In the genomic region with DNA sequence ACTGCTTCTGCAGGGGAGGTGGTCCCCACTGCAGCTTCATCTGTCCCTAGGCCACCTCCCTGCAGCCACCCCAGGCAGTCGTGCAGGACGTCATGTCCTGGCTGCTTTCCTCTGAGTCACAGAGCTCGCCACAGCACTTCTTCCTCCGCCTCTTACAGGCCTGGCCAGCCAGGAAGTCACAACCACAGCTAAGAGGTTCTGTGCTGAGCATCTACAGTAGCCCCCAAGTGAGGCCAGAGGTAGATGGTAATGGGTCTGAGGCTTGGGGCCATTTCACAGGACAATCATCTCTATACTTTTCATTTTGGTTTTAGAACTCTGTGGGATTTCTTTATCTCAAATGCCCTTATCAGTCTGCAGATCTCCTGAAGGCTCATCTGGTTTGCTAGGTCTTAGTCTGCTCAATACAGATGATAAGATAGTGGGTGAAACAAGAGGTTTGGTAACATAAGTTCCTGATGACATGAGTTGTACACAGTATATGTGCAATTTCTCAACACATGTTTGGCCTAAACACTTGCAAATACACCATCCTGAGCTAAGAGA, we compare ENCODE assay signal across 1 cellular context.
TF ChIP-seq lines count a peak whose summit lies in the region.

No MANE protein-coding gene starts in this region.

TF ChIP-seq in K562, 482 proteins besides CTCF, POLR2A, EP300 and RAD21 (continued from another document and continues in another):
- no peak for TF ChIP-seq HCFC1 (IDR thresholded peaks at IDR 0.05; ENCODE audit: low read depth, low read length)
- TF ChIP-seq PHTF2 (CRISPR knock-in tag; IDR thresholded peaks at IDR 0.05) = no peak
- TF ChIP-seq, protein P1, sequence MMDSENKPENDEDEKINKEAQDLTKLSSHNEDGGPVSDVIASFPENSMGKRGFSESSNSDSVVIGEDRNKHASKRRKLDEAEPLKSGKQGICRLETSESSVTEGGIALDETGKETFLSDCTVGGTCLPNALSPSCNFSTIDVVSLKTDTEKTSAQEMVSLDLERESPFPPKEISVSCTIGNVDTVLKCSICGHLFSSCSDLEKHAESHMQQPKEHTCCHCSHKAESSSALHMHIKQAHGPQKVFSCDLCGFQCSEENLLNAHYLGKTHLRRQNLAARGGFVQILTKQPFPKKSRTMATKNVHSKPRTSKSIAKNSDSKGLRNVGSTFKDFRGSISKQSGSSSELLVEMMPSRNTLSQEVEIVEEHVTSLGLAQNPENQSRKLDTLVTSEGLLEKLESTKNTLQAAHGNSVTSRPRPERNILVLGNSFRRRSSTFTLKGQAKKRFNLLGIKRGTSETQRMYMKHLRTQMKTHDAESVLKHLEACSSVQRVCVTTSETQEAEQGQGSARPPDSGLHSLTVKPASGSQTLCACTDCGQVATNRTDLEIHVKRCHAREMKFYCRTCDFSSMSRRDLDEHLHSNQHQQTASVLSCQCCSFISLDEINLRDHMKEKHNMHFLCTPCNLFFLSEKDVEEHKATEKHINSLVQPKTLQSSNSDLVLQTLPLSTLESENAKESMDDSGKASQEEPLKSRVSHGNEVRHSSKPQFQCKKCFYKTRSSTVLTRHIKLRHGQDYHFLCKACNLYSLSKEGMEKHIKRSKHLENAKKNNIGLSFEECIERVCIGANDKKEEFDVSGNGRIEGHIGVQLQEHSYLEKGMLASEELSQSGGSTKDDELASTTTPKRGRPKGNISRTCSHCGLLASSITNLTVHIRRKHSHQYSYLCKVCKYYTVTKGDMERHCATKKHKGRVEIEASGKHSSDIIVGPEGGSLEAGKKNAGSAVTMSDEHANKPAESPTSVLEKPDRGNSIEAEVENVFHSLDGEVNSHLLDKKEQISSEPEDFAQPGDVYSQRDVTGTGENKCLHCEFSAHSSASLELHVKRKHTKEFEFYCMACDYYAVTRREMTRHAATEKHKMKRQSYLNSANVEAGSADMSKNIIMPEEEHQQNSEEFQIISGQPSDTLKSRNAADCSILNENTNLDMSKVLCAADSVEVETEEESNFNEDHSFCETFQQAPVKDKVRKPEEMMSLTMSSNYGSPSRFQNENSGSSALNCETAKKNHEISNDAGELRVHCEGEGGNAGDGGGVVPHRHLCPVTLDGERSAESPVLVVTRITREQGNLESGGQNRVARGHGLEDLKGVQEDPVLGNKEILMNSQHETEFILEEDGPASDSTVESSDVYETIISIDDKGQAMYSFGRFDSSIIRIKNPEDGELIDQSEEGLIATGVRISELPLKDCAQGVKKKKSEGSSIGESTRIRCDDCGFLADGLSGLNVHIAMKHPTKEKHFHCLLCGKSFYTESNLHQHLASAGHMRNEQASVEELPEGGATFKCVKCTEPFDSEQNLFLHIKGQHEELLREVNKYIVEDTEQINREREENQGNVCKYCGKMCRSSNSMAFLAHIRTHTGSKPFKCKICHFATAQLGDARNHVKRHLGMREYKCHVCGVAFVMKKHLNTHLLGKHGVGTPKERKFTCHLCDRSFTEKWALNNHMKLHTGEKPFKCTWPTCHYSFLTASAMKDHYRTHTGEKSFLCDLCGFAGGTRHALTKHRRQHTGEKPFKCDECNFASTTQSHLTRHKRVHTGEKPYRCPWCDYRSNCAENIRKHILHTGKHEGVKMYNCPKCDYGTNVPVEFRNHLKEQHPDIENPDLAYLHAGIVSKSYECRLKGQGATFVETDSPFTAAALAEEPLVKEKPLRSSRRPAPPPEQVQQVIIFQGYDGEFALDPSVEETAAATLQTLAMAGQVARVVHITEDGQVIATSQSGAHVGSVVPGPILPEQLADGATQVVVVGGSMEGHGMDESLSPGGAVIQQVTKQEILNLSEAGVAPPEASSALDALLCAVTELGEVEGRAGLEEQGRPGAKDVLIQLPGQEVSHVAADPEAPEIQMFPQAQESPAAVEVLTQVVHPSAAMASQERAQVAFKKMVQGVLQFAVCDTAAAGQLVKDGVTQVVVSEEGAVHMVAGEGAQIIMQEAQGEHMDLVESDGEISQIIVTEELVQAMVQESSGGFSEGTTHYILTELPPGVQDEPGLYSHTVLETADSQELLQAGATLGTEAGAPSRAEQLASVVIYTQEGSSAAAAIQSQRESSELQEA (IDR thresholded peaks at IDR 0.05; ENCODE audit: low read depth) = no peak
- no peak for TF ChIP-seq KLF10 (CRISPR knock-in tag; IDR thresholded peaks at IDR 0.05)
- no peak for TF ChIP-seq ATF1 (CRISPR knock-in tag; IDR thresholded peaks at IDR 0.05)
- TF ChIP-seq ATF1 (tag; IDR thresholded peaks at IDR 0.05) = peak; percentile 40; the same call in 1 of the 2 replicates
- no peak for TF ChIP-seq CEBPB (tag; IDR thresholded peaks at IDR 0.05)
- TF ChIP-seq ZFPM2 (CRISPR knock-in tag; IDR thresholded peaks at IDR 0.05) = no peak
- no peak for TF ChIP-seq SMARCB1 (IDR thresholded peaks at IDR 0.05; ENCODE audit: insufficient read length, low read depth)
- TF ChIP-seq L3MBTL2 (IDR thresholded peaks at IDR 0.05) = 0 out of 2 replicates have a peak, but pooled peaks have one; percentile 23
- TF ChIP-seq, protein P2, sequence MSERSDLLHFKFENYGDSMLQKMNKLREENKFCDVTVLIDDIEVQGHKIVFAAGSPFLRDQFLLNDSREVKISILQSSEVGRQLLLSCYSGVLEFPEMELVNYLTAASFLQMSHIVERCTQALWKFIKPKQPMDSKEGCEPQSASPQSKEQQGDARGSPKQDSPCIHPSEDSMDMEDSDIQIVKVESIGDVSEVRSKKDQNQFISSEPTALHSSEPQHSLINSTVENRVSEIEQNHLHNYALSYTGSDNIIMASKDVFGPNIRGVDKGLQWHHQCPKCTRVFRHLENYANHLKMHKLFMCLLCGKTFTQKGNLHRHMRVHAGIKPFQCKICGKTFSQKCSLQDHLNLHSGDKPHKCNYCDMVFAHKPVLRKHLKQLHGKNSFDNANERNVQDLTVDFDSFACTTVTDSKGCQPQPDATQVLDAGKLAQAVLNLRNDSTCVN (CRISPR knock-in tag; IDR thresholded peaks at IDR 0.05) = no peak
- no peak for TF ChIP-seq ZBTB17 (CRISPR knock-in tag; IDR thresholded peaks at IDR 0.05)
- TF ChIP-seq, protein P3, sequence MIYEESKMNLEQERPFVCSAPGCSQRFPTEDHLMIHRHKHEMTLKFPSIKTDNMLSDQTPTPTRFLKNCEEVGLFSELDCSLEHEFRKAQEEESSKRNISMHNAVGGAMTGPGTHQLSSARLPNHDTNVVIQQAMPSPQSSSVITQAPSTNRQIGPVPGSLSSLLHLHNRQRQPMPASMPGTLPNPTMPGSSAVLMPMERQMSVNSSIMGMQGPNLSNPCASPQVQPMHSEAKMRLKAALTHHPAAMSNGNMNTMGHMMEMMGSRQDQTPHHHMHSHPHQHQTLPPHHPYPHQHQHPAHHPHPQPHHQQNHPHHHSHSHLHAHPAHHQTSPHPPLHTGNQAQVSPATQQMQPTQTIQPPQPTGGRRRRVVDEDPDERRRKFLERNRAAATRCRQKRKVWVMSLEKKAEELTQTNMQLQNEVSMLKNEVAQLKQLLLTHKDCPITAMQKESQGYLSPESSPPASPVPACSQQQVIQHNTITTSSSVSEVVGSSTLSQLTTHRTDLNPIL (CRISPR knock-in tag; IDR thresholded peaks at IDR 0.05) = no peak
- no peak for TF ChIP-seq ZNF408 (CRISPR knock-in tag; IDR thresholded peaks at IDR 0.05; ENCODE audit: low read depth)
- no peak for TF ChIP-seq ZNF124 (CRISPR knock-in tag; IDR thresholded peaks at IDR 0.05)
- TF ChIP-seq NFRKB (IDR thresholded peaks at IDR 0.05; ENCODE audit: low read depth) = no peak
- TF ChIP-seq IRF2 (CRISPR knock-in tag; IDR thresholded peaks at IDR 0.05) = no peak
- TF ChIP-seq, protein P4, sequence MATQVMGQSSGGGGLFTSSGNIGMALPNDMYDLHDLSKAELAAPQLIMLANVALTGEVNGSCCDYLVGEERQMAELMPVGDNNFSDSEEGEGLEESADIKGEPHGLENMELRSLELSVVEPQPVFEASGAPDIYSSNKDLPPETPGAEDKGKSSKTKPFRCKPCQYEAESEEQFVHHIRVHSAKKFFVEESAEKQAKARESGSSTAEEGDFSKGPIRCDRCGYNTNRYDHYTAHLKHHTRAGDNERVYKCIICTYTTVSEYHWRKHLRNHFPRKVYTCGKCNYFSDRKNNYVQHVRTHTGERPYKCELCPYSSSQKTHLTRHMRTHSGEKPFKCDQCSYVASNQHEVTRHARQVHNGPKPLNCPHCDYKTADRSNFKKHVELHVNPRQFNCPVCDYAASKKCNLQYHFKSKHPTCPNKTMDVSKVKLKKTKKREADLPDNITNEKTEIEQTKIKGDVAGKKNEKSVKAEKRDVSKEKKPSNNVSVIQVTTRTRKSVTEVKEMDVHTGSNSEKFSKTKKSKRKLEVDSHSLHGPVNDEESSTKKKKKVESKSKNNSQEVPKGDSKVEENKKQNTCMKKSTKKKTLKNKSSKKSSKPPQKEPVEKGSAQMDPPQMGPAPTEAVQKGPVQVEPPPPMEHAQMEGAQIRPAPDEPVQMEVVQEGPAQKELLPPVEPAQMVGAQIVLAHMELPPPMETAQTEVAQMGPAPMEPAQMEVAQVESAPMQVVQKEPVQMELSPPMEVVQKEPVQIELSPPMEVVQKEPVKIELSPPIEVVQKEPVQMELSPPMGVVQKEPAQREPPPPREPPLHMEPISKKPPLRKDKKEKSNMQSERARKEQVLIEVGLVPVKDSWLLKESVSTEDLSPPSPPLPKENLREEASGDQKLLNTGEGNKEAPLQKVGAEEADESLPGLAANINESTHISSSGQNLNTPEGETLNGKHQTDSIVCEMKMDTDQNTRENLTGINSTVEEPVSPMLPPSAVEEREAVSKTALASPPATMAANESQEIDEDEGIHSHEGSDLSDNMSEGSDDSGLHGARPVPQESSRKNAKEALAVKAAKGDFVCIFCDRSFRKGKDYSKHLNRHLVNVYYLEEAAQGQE (CRISPR knock-in tag; IDR thresholded peaks at IDR 0.05; ENCODE audit: low read depth) = no peak
- TF ChIP-seq CCAR2 (IDR thresholded peaks at IDR 0.05; ENCODE audit: low read depth, low read length) = no peak
- TF ChIP-seq, protein P5, sequence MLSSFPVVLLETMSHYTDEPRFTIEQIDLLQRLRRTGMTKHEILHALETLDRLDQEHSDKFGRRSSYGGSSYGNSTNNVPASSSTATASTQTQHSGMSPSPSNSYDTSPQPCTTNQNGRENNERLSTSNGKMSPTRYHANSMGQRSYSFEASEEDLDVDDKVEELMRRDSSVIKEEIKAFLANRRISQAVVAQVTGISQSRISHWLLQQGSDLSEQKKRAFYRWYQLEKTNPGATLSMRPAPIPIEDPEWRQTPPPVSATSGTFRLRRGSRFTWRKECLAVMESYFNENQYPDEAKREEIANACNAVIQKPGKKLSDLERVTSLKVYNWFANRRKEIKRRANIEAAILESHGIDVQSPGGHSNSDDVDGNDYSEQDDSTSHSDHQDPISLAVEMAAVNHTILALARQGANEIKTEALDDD (IDR thresholded peaks at IDR 0.05) = no peak
- TF ChIP-seq BCL6 (CRISPR knock-in tag; IDR thresholded peaks at IDR 0.05) = no peak
- no peak for TF ChIP-seq ZC3H4 (CRISPR knock-in tag; IDR thresholded peaks at IDR 0.05; ENCODE audit: borderline replicate concordance)
- TF ChIP-seq HNRNPK (IDR thresholded peaks at IDR 0.05; ENCODE audit: low read depth, low read length, poor library complexity, severe bottlenecking) = no peak
- no peak for TF ChIP-seq TOE1 (IDR thresholded peaks at IDR 0.05; ENCODE audit: borderline replicate concordance)
- no peak for TF ChIP-seq TOE1 (CRISPR knock-in tag; IDR thresholded peaks at IDR 0.05; ENCODE audit: borderline replicate concordance, low read depth)
- no peak for TF ChIP-seq TARDBP (IDR thresholded peaks at IDR 0.05)
- TF ChIP-seq, protein P6, sequence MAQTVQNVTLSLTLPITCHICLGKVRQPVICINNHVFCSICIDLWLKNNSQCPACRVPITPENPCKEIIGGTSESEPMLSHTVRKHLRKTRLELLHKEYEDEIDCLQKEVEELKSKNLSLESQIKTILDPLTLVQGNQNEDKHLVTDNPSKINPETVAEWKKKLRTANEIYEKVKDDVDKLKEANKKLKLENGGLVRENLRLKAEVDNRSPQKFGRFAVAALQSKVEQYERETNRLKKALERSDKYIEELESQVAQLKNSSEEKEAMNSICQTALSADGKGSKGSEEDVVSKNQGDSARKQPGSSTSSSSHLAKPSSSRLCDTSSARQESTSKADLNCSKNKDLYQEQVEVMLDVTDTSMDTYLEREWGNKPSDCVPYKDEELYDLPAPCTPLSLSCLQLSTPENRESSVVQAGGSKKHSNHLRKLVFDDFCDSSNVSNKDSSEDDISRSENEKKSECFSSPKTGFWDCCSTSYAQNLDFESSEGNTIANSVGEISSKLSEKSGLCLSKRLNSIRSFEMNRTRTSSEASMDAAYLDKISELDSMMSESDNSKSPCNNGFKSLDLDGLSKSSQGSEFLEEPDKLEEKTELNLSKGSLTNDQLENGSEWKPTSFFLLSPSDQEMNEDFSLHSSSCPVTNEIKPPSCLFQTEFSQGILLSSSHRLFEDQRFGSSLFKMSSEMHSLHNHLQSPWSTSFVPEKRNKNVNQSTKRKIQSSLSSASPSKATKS (CRISPR knock-in tag; IDR thresholded peaks at IDR 0.05) = no peak
- TF ChIP-seq MED1 (CRISPR knock-in tag; IDR thresholded peaks at IDR 0.05; ENCODE audit: borderline replicate concordance) = no peak
